Comparison of ENCODE assay signal across 8 cellular contexts in genomic region chr5:113295111-113295539, GRCh38.
A peak's percentile ranks its signal among the peaks of the same experiment; 100 is the strongest.
DNase-seq lines count a peak whose midpoint lies in the region; ATAC-seq and TF ChIP-seq lines count a peak whose summit lies in the region.

No MANE protein-coding gene starts in this region.

- H3K4me1 ChIP-seq in foreskin keratinocyte (peaks cover 5% of the 10 kb centered on the region), psoas muscle (peaks cover 7% of the 10 kb centered on the region)

- no peaks in the 10 kb centered on the region for H3K36me3 ChIP-seq in psoas muscle (ENCODE audit: insufficient read depth in 1 of 2, low read depth in 1 of 2)

- peaks cover 39% of the 10 kb centered on the region for H3K27me3 Mint-ChIP-seq in T-helper 17 cell

- H3K27ac ChIP-seq in foreskin keratinocyte: no peak overlapping the region
- H3K27ac ChIP-seq in psoas muscle: peak overlapping the region; percentile 84

- no peaks in the 10 kb centered on the region for H3K9me3 ChIP-seq in T-helper 17 cell (ENCODE audit: control insufficient read depth, low read length, poor library complexity, severe bottlenecking)
- H3K9me3 ChIP-seq in psoas muscle: no peaks in the 10 kb centered on the region

- WGBS in psoas muscle, 3 donors: 4 to 10% (median 6%) methylated on average over 8 of the region's 8 CpGs

- TF ChIP-seq CTCF in foreskin keratinocyte (conservative IDR thresholded peaks at IDR 0.05) (peak; percentile 21), psoas muscle (IDR thresholded peaks at IDR 0.05) (no peak)

- no peaks in the 10 kb centered on the region for H3K27me3 ChIP-seq in foreskin keratinocyte
- peaks cover 0 to 9% (median 0%) of the 10 kb centered on the region in 3 donors for H3K27me3 ChIP-seq in psoas muscle (ENCODE audit: insufficient read depth in 3 of 3, low read length in 2 of 3)

- DNase-seq in T-helper 17 cell (no peak), foreskin keratinocyte (no peak), psoas muscle (no peak), SW480 (ENCODE audit: low spot score) (no peak), C1 segment of cervical spinal cord (lab: John Stamatoyannopoulos, UW) (no peak)
- no peak for DNase-seq in activated CD8-positive, alpha-beta memory T cell treated with anti-CD3 and anti-CD28 coated beads, Interleukin-2, amount 50 U/mL, for 4 hours

- H3K4me3 ChIP-seq in psoas muscle: peak overlapping the region; percentile 91

- peaks cover 32% of the 10 kb centered on the region for H3K4me1 Mint-ChIP-seq in T-helper 17 cell

- intact Hi-C loops in psoas muscle (cut with DNase I): no loop called here

- peak overlapping the region; percentile 83 for H3K27ac Mint-ChIP-seq in T-helper 17 cell

- H3K36me3 Mint-ChIP-seq in T-helper 17 cell (ENCODE audit: low read depth): peaks cover 2% of the 10 kb centered on the region

- H3K4me3 Mint-ChIP-seq in T-helper 17 cell: peak overlapping the region; percentile 97

- ATAC-seq in GM18508 (IDR thresholded peaks at IDR 0.05; ENCODE audit: insufficient read depth, unreplicated experiment) (peak; percentile 1), T-helper 17 cell (peak; percentile 14), foreskin keratinocyte (no peak), psoas muscle (peak in 1 of 4 donors; percentile 23), GM19452 (IDR thresholded peaks at IDR 0.05; ENCODE audit: unreplicated experiment) (no peak)

Comparison
In these comparisons a context has a peak if more than half of its experiments do, and no peak if none do; other contexts are left out.
1. ATAC-seq: peak in GM18508 (single experiment) and T-helper 17 cell (single experiment); none in foreskin keratinocyte (single experiment) and GM19452 (single experiment).